ENCODE assay signal across 28 cellular contexts in the genomic region with DNA sequence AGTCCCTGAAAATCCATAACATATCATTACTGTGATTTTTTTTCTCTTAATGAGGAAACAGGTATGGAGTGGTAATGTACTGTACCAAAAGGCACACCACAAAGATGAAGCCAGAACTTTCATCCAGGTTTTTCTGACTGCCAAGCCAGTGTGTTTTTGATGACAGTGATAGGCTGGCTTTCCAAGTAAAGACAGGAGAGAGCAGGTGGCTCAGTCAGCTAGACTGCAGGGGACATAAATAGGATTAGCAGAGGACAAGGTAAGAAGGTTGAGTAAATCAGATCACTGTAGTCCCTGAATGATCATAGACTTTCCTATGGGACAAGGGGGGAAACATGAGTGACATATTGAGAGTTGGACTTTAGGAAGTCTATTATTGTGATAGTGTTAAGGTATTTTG.
"Had no signal": no experiment of that assay in that cellular context is flagged by ENCODE, and none has a peak within 500 bp of the region (broad histone marks: within the 10 kb centered on the region; RNA-seq: fewer than 3 reads in every experiment).

No MANE protein-coding gene starts in this region.

- H3K36me3 ChIP-seq: esophagus squamous epithelium, neutrophil, pancreas, right atrium auricular region, stomach, thyroid gland, vagina had no signal

- H3K9me3 ChIP-seq: esophagus squamous epithelium, neutrophil, pancreas, right atrium auricular region, stomach, thyroid gland, vagina had no signal

- ATAC-seq: effector memory CD8-positive, alpha-beta T cell; left ventricle myocardium superior; natural killer cell treated with Interleukin-12 subunit alpha and Interleukin-12 subunit beta and Interleukin-15 and Interleukin-18, amount 100 ng/mL, for 72 hours; pancreas; sciatic nerve; stimulated activated effector memory CD8-positive, alpha-beta T cell treated with anti-CD3 and anti-CD28 coated beads, Interleukin-12 subunit alpha, Interleukin-12 subunit beta, amount 100 ng/mL, for 72 hours had no signal

- H3K9me3 Mint-ChIP-seq: effector memory CD8-positive, alpha-beta T cell; immature natural killer cell; memory B cell; naive B cell; natural killer cell treated with Interleukin-12 subunit alpha and Interleukin-12 subunit beta and Interleukin-15 and Interleukin-18, amount 100 ng/mL, for 72 hours; neural crest cell; stimulated activated effector memory CD8-positive, alpha-beta T cell treated with anti-CD3 and anti-CD28 coated beads, Interleukin-12 subunit alpha, Interleukin-12 subunit beta, amount 100 ng/mL, for 72 hours had no signal

- H3K4me1 Mint-ChIP-seq: memory B cell; naive B cell; stimulated activated effector memory CD8-positive, alpha-beta T cell treated with anti-CD3 and anti-CD28 coated beads, Interleukin-12 subunit alpha, Interleukin-12 subunit beta, amount 100 ng/mL, for 72 hours had no signal

- H3K4me1 ChIP-seq: pancreas, right atrium auricular region, stomach, thyroid gland, vagina had no signal

- H3K27me3 Mint-ChIP-seq: naive B cell, progenitor cell of endocrine pancreas had no signal

- H3K27me3 ChIP-seq: esophagus squamous epithelium, neutrophil, pancreas, right atrium auricular region, stomach, thyroid gland, vagina had no signal

- H3K27ac ChIP-seq: coronary artery, esophagus squamous epithelium, pancreas, right atrium auricular region, stomach, thyroid gland, vagina had no signal

- H3K4me3 ChIP-seq: coronary artery, esophagus squamous epithelium, lung, pancreas, right atrium auricular region, stomach, thyroid gland, vagina had no signal

- H3K4me3 Mint-ChIP-seq: effector memory CD8-positive, alpha-beta T cell; immature natural killer cell; memory B cell; naive B cell; natural killer cell treated with Interleukin-12 subunit alpha and Interleukin-12 subunit beta and Interleukin-15 and Interleukin-18, amount 100 ng/mL, for 72 hours; neural crest cell; stimulated activated effector memory CD8-positive, alpha-beta T cell treated with anti-CD3 and anti-CD28 coated beads, Interleukin-12 subunit alpha, Interleukin-12 subunit beta, amount 100 ng/mL, for 72 hours had no signal

- H3K36me3 Mint-ChIP-seq: immature natural killer cell; memory B cell; naive B cell; natural killer cell treated with Interleukin-12 subunit alpha and Interleukin-12 subunit beta and Interleukin-15 and Interleukin-18, amount 100 ng/mL, for 72 hours; stimulated activated effector memory CD8-positive, alpha-beta T cell treated with anti-CD3 and anti-CD28 coated beads, Interleukin-12 subunit alpha, Interleukin-12 subunit beta, amount 100 ng/mL, for 72 hours had no signal

- DNase-seq: effector memory CD8-positive, alpha-beta T cell; erythroblast; esophagus squamous epithelium; foreskin melanocyte; hypothalamus; immature natural killer cell; islet precursor cell; kidney glomerular epithelial cell; left ventricle myocardium superior; naive B cell; pancreas; stimulated activated CD4-positive, alpha-beta T cell treated with anti-CD3 and anti-CD28 coated beads, Interleukin-2, amount 100 ng/mL, for 24 hours; stimulated activated CD4-positive, alpha-beta T cell treated with anti-CD3 and anti-CD28 coated beads, Interleukin-4, amount 100 ng/mL, for 24 hours; stimulated activated naive CD4-positive, alpha-beta T cell treated with Interleukin-2 at 50 U/mL for 16 hours; stomach; thyroid gland; trophoblast cell had no signal
